ENCODE assay signal across 7 cellular contexts in the genomic region with DNA sequence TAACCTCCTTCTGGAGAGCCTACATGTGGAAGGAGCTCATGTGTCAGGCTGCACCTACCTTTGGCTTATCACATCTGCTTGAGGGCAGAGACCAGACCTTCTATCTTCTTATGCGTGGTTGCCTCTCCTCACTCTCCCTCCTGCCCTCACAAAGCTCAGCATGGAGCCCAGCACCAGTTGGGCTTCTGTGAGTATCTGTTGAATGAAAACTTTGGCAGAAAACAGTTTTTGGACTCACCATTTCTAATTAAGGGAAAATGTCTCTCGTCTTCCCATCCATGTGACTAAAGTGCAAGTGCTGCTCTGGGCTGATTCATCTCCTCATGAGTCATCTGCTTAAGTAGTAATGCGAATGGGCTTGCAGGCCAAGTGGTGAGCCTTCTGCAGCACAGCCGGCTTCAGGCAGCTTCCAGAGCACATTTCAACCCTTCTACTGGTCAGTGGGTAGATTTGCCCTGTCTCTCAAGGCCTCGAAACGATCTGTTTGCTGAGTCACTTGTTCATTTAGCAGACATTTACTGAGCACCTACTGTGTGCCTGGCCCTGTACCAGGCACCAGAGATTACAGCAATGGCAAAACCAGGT.
DNase-seq lines count a peak whose midpoint lies in the region; TF ChIP-seq lines count a peak whose summit lies in the region.

No MANE protein-coding gene starts in this region.

- H3K27me3 ChIP-seq in GM23248 (replicated peaks; ENCODE audit: insufficient read depth) (no peaks in the 10 kb centered on the region), esophagus muscularis mucosa (no peaks in the 10 kb centered on the region), sigmoid colon (no peaks in the 10 kb centered on the region)

- peak overlapping the region; percentile 87 for H3K27ac ChIP-seq in GM23248
- H3K27ac ChIP-seq in esophagus muscularis mucosa (replicated peaks in 1 of 4) = peak overlapping the region in 2 of 4 donors; percentile 20 to 47
- H3K27ac ChIP-seq in sigmoid colon = peak overlapping the region in 2 of 4 donors; percentile 24 to 63

- H2AFZ ChIP-seq in GM23248 = peak overlapping the region; percentile 78

- TF ChIP-seq CTCF in esophagus muscularis mucosa (IDR thresholded peaks at IDR 0.05) (peak in 1 of 3 experiments; percentile 3), sigmoid colon (IDR thresholded peaks at IDR 0.05) (no peak)

- H3K36me3 ChIP-seq in GM23248 (ENCODE audit: low read depth) (no peaks in the 10 kb centered on the region), esophagus muscularis mucosa (no peaks in the 10 kb centered on the region), sigmoid colon (no peaks in the 10 kb centered on the region)

- DNase-seq in GM23248 (peak; percentile 99), NOMO-1 treated with dmso at 0.1 percent for 144 hours (lab: John Stamatoyannopoulos, UW; ENCODE audit: unreplicated experiment) (peak; percentile 63), esophagus muscularis mucosa (ENCODE audit: extremely low spot score) (peak; percentile 91), sigmoid colon (peak; percentile 83), posterior vena cava (ENCODE audit: low spot score) (no peak), germinal center (ENCODE audit: low spot score) (no peak), NCI-H2029 (lab: John Stamatoyannopoulos, UW) (no peak)

- H3K4me2 ChIP-seq in GM23248 (ENCODE audit: unreplicated experiment) = peak overlapping the region; percentile 42

- H3F3A ChIP-seq in GM23248 (ENCODE audit: insufficient read depth) = peaks cover 28% of the 10 kb centered on the region

- no peaks in the 10 kb centered on the region for H3K79me2 ChIP-seq in GM23248 (ENCODE audit: insufficient read depth)

- WGBS in GM23248 (ENCODE audit: low coverage in 1 of 2, low lambda C conversion rate in 2 of 2, missing lambda C conversion rate in 2 of 2), 2 experiments = 9 to 11% methylated on average over 6 of the region's 6 CpGs
- WGBS in esophagus muscularis mucosa = 34% methylated on average over 6 of the region's 6 CpGs
- 72 to 74% methylated on average over 6 of the region's 6 CpGs for WGBS in sigmoid colon, 2 donors

- no peaks in the 10 kb centered on the region for H4K20me1 ChIP-seq in GM23248 (ENCODE audit: insufficient read depth)

- TF ChIP-seq POLR2A in esophagus muscularis mucosa (IDR thresholded peaks at IDR 0.05; ENCODE audit: low read depth) (no peak), sigmoid colon (IDR thresholded peaks at IDR 0.05) (no peak)

- peaks cover 42% of the 10 kb centered on the region for H3K4me1 ChIP-seq in GM23248 (ENCODE audit: insufficient read depth)
- peaks cover 19 to 42% (median 36%) of the 10 kb centered on the region in 4 donors for H3K4me1 ChIP-seq in esophagus muscularis mucosa
- peaks cover 0 to 38% (median 35%) of the 10 kb centered on the region in 4 donors for H3K4me1 ChIP-seq in sigmoid colon

- in situ Hi-C loops in GM23248 (cut with MboI) = no loop called here

- H3K9ac ChIP-seq in GM23248 = peak overlapping the region; percentile 61

- H3K9me3 ChIP-seq in GM23248 (ENCODE audit: low read depth) (no peaks in the 10 kb centered on the region), esophagus muscularis mucosa (no peaks in the 10 kb centered on the region), sigmoid colon (no peaks in the 10 kb centered on the region)

- TF ChIP-seq EP300 in esophagus muscularis mucosa (IDR thresholded peaks at IDR 0.05) (no peak), sigmoid colon (IDR thresholded peaks at IDR 0.05) (no peak)

- H3K9me2 ChIP-seq in GM23248 (ENCODE audit: insufficient read depth) = no peaks in the 10 kb centered on the region

- intact Hi-C loops in esophagus muscularis mucosa (cut with DNase I) (no loop called here), sigmoid colon (cut with DNase I) (no loop called here), posterior vena cava (cut with DNase I) (no loop called here)

- H3K4me3 ChIP-seq in GM23248 (no peak overlapping the region), esophagus muscularis mucosa (no peak overlapping the region), sigmoid colon (no peak overlapping the region)

Comparison
In these comparisons a context has a peak if more than half of its experiments do, and no peak if none do; other contexts are left out.
1. DNase-seq: peak in GM23248 (single experiment), NOMO-1 treated with dmso at 0.1 percent for 144 hours (single experiment), esophagus muscularis mucosa (single experiment) and sigmoid colon (single experiment); none in posterior vena cava (single experiment), germinal center (single experiment) and NCI-H2029 (single experiment).